In genomic region chr3:65584002-65584401, GRCh38 we compare ENCODE assay signal across 3 cellular contexts.
TF ChIP-seq lines count a peak whose summit lies in the region.

No MANE protein-coding gene starts in this region.

TF ChIP-seq in IMR-90, 13 proteins besides CTCF, POLR2A, EP300 and RAD21:
- TF ChIP-seq USF2 (IDR thresholded peaks at IDR 0.05; ENCODE audit: low read depth, low read length) (no peak), MAFK (IDR thresholded peaks at IDR 0.05; ENCODE audit: low read depth, low read length) (0 out of 2 replicates have a peak, but pooled peaks have one; percentile 45)
TF ChIP-seq in IMR-90: peak in this region for 1.

TF ChIP-seq in K562, 482 proteins besides CTCF, POLR2A, EP300 and RAD21 (continues in another document):
- 0 out of 4 replicates have a peak, but pooled peaks of 1 of the 2 experiments have one; percentile 28 for TF ChIP-seq KDM1A (IDR thresholded peaks at IDR 0.05)
- 0 out of 2 replicates have a peak, but pooled peaks have one; percentile 25 for TF ChIP-seq POLR2H (tag; IDR thresholded peaks at IDR 0.05; ENCODE audit: low read depth)
- TF ChIP-seq ZNF280B (CRISPR knock-in tag; IDR thresholded peaks at IDR 0.05): no peak
- TF ChIP-seq ZNF644 (tag; IDR thresholded peaks at IDR 0.05; ENCODE audit: low read depth): no peak
- no peak for TF ChIP-seq GTF2A2 (tag; IDR thresholded peaks at IDR 0.05)
- TF ChIP-seq ZNF696 (CRISPR knock-in tag; conservative IDR thresholded peaks at IDR 0.05): no peak
- TF ChIP-seq MAZ (CRISPR knock-in tag; conservative IDR thresholded peaks at IDR 0.05 in 1 of 2, IDR thresholded peaks at IDR 0.05 in 1 of 2): no peak
- no peak for TF ChIP-seq CGGBP1 (CRISPR knock-in tag; IDR thresholded peaks at IDR 0.05)
- no peak for TF ChIP-seq ZSCAN29 (IDR thresholded peaks at IDR 0.05)
- TF ChIP-seq FOXP4 (CRISPR knock-in tag; IDR thresholded peaks at IDR 0.05; ENCODE audit: borderline replicate concordance): no peak
- TF ChIP-seq ZNF592 (IDR thresholded peaks at IDR 0.05): peak; percentile 84
- 0 out of 2 replicates have a peak, but pooled peaks have one; percentile 4 for TF ChIP-seq NCOR1 (IDR thresholded peaks at IDR 0.05)
- TF ChIP-seq EGR1 (conservative IDR thresholded peaks at IDR 0.05): no peak
- 0 out of 2 replicates have a peak, but pooled peaks have one; percentile 15 for TF ChIP-seq SOX6 (IDR thresholded peaks at IDR 0.05)
- TF ChIP-seq MAFG (tag; conservative IDR thresholded peaks at IDR 0.05): peak; percentile 69
- peak; percentile 87 for TF ChIP-seq C11orf30 (IDR thresholded peaks at IDR 0.05; ENCODE audit: low read depth)
- TF ChIP-seq EWSR1 (IDR thresholded peaks at IDR 0.05; ENCODE audit: borderline replicate concordance, low read depth, partially characterized antibody): no peak
- TF ChIP-seq SFPQ (IDR thresholded peaks at IDR 0.05; ENCODE audit: low read depth, low read length): no peak
- 0 out of 2 replicates have a peak, but pooled peaks have one; percentile 31 for TF ChIP-seq ARID1B (IDR thresholded peaks at IDR 0.05)

TF ChIP-seq in HepG2, 621 proteins besides CTCF, POLR2A, EP300 and RAD21:
- TF ChIP-seq ZBTB7B (CRISPR knock-in tag; IDR thresholded peaks at IDR 0.05) (no peak), SIN3A (IDR thresholded peaks at IDR 0.05; ENCODE audit: borderline replicate concordance, low read depth, low read length) (no peak), MAFF (IDR thresholded peaks at IDR 0.05; ENCODE audit: low read depth, low read length) (0 out of 2 replicates have a peak, but pooled peaks have one; percentile 50), ZNF580 (CRISPR knock-in tag; IDR thresholded peaks at IDR 0.05; ENCODE audit: borderline replicate concordance, low read depth) (no peak), MAFK (conservative IDR thresholded peaks at IDR 0.05 in 1 of 2, IDR thresholded peaks at IDR 0.05 in 1 of 2; ENCODE audit: low read length in 2 of 2) (peak; percentile 32 to 55; a peak in 1 of 4 replicates), NFE2L2 (IDR thresholded peaks at IDR 0.05; ENCODE audit: low read length) (no peak)
